ENCODE assay signal across 8 cellular contexts in the genomic region with DNA sequence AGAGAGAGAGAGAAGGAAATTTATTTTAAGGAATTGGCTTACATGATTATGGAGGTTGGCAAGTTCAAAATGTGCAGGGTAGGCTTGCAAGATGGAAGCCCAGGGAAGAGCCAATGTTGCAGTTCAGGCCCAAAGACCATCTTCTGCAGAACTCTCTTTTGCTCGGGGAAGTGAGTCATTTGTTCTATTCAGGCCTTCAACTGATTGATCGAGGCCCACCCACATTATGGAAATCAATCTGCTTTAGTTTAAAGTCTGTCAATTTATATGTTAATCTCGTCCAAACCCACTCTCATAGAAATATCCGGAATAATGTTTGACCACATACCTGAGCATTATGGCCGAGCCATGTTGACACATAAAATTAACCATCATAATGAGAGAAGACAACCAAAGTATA.
"Had no signal": no experiment of that assay in that cellular context is flagged by ENCODE, and none has a peak within 500 bp of the region (broad histone marks: within the 10 kb centered on the region; RNA-seq: fewer than 3 reads in every experiment).

No MANE protein-coding gene starts in this region.

- H3K4me1 Mint-ChIP-seq: IgD-negative memory B cell had no signal

- H3K36me3 Mint-ChIP-seq: IgD-negative memory B cell had no signal

- ATAC-seq: HepG2 had no signal

- H3K27me3 Mint-ChIP-seq: IgD-negative memory B cell had no signal

- H3K4me3 Mint-ChIP-seq: IgD-negative memory B cell had no signal

- H3K27ac ChIP-seq: HL-60, KMS-11 had no signal

- H3K4me2 ChIP-seq: KMS-11 had no signal

- H3K9ac ChIP-seq: KMS-11 had no signal

- DNase-seq: IMR-90, KBM-7, KG1 had no signal

- FAIRE-seq: HepG2, HTR-8/SVneo had no signal

- H3K27ac Mint-ChIP-seq: IgD-negative memory B cell had no signal
